19 cellular contexts compared by ENCODE assay signal in genomic region chr6:105896052-105896820, GRCh38.
DNase-seq lines count a peak whose midpoint lies in the region; ATAC-seq and TF ChIP-seq lines count a peak whose summit lies in the region.
"Had no signal": no experiment of that assay in that cellular context is flagged by ENCODE, and none has a peak within 500 bp of the region (broad histone marks: within the 10 kb centered on the region; RNA-seq: fewer than 3 reads in every experiment).

No MANE protein-coding gene starts in this region.

- peak; percentile 45 for DNase-seq in DMS 273 (lab: John Stamatoyannopoulos, UW; ENCODE audit: unreplicated experiment)
- no peak for DNase-seq in DMS 273 treated with DMSO at 0.1 percent for 48 hours (lab: John Stamatoyannopoulos, UW)
- no peak for DNase-seq in sciatic nerve (ENCODE audit: low spot score)
- no peak for DNase-seq in Peyer's patch
- DNase-seq in CD1c-positive myeloid dendritic cell (ENCODE audit: extremely low spot score): no peak
- DNase-seq in iPS-NIHi7 (ENCODE audit: extremely low spot score): no peak
- DNase-seq: CD4-positive, CD25-positive, alpha-beta regulatory T cell; hippocampal formation; left cardiac atrium; NCI-H1092 treated with DMSO at 0.1 percent for 48 hours; NCI-H2171 treated with DMSO at 0.1 percent for 48 hours; ovary; SJCRH30; thyroid gland had no signal

- H3K27ac ChIP-seq in VCaP (0 out of 2 replicates have a peak overlapping the region, but pooled peaks have one; percentile 5), Peyer's patch (no peak overlapping the region)
- H3K27ac ChIP-seq: 22Rv1, cardiac muscle cell, ovary, SJCRH30, skin epidermis, thyroid gland had no signal

- H3K4me3 ChIP-seq in Peyer's patch: no peak overlapping the region
- H3K4me3 ChIP-seq: cardiac muscle cell, ovary, SJCRH30, skin epidermis, thyroid gland had no signal

- ATAC-seq in HG03045 (IDR thresholded peaks at IDR 0.05; ENCODE audit: unreplicated experiment) (peak; percentile 31), sciatic nerve (peak; percentile 91)

- H3K27me3 ChIP-seq in Peyer's patch: no peaks in the 10 kb centered on the region
- H3K27me3 ChIP-seq: cardiac muscle cell, ovary, SJCRH30, thyroid gland had no signal

- no peaks in the 10 kb centered on the region for H3K9me3 ChIP-seq in Peyer's patch
- H3K9me3 ChIP-seq: ovary, SJCRH30, thyroid gland had no signal

- TF ChIP-seq CTCF in VCaP (conservative IDR thresholded peaks at IDR 0.05) (no peak), Peyer's patch (IDR thresholded peaks at IDR 0.05) (no peak)

- H3K36me3 ChIP-seq in Peyer's patch: no peaks in the 10 kb centered on the region
- H3K36me3 ChIP-seq: cardiac muscle cell, ovary, SJCRH30, thyroid gland had no signal

- no peak for TF ChIP-seq POLR2A in Peyer's patch (IDR thresholded peaks at IDR 0.05)

- intact Hi-C loops in sciatic nerve (cut with DNase I): no loop called here

- no peaks in the 10 kb centered on the region for H3K4me1 ChIP-seq in Peyer's patch
- H3K4me1 ChIP-seq: SJCRH30, thyroid gland had no signal
